9 cellular contexts compared by ENCODE assay signal in the genomic region with DNA sequence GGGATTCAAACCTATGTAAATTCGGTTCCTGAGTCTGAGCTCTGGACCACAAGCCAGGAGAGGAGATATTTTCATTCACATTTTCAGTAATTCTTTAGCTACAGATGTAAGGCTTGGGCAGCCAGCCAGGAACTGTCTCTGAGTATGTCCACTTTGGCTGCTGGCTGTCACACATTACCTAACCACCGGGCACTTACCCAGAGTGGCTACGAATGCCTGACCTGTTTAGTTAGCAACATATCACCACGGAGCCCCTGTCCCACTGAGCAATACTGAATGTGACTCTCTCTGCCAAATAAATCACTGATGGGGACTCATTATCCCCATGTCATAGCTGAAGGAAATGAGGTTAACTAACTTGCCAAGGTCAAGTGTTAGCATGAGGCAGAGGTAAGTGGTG. TPM values are rescaled to one million over a fixed set of nuclear protein-coding genes. Genes with fewer than 3 reads are reported as not detected.
DNase-seq lines count a peak whose midpoint lies in the region; ATAC-seq, FAIRE-seq and TF ChIP-seq lines count a peak whose summit lies in the region.
"Had no signal": no experiment of that assay in that cellular context is flagged by ENCODE, and none has a peak within 500 bp of the region (broad histone marks: within the 10 kb centered on the region; RNA-seq: fewer than 3 reads in every experiment).

No MANE protein-coding gene starts in this region.

- no peak overlapping the region for H2AK9ac ChIP-seq in IMR-90 (replicated peaks; ENCODE audit: low read depth, low read length, poor library complexity)

- no peak overlapping the region for H3K4ac ChIP-seq in IMR-90 (ENCODE audit: low read depth, low read length)

- H3K9ac ChIP-seq in IMR-90 (ENCODE audit: low read depth, low read length) = no peak overlapping the region

- CTCF ChIA-PET in IMR-90 (lab: Yijun Ruan, JAX) = interaction anchor here (1.1 to 1.7 kb wide), 2 partner anchors 14 to 26 kb away, joined by 4 to 5 read pairs; no protein-coding TSS in a partner anchor
- CTCF ChIA-PET in CD8-positive, alpha-beta memory T cell (lab: Charles Lee) = interaction anchor here (0.8 kb wide), 1 partner anchor 15 kb away, joined by 3 read pairs; no protein-coding TSS in a partner anchor

- DNase-seq in GM18507 (ENCODE audit: extremely low spot score, insufficient read length, low read depth) (no peak), IMR-90 (peak; percentile 78), coronary artery (ENCODE audit: low spot score) (no peak), occipital lobe (lab: John Stamatoyannopoulos, UW) (peak; percentile 36), prostate gland (ENCODE audit: low spot score) (no peak)
- DNase-seq in CD8-positive, alpha-beta memory T cell = no peak
- DNase-seq in activated effector memory CD4-positive, alpha-beta T cell treated with anti-CD3 and anti-CD28 coated beads, Interleukin-2, amount 50 U/mL, for 16 hours = no peak

- peaks cover 45 to 79% of the 10 kb centered on the region in 2 experiments for H3K79me1 ChIP-seq in IMR-90 (ENCODE audit: low read depth in 1 of 2, low read length in 2 of 2)

- no peak overlapping the region for H2AFZ ChIP-seq in IMR-90 (replicated peaks; ENCODE audit: low read length, poor library complexity)

- no peak overlapping the region for H3K18ac ChIP-seq in IMR-90 (ENCODE audit: low read depth, low read length)

- POLR2A ChIA-PET in IMR-90 (lab: Charles Lee; ENCODE audit: unreplicated experiment) = interaction anchor here (0.6 kb wide), 1 partner anchor 150 kb away, joined by 3 read pairs; no protein-coding TSS in a partner anchor
- POLR2A ChIA-PET in CD8-positive, alpha-beta memory T cell (lab: Charles Lee) = no interaction called here

- dilution Hi-C loops in IMR-90 (cut with HindIII; ENCODE audit: low sequenced_read_pairs, unreplicated experiment) = no loop called here

- H3K27me3 ChIP-seq in IMR-90 (ENCODE audit: control insufficient read depth, insufficient read depth, low read length) = no peaks in the 10 kb centered on the region
- no peaks in the 10 kb centered on the region for H3K27me3 ChIP-seq in CD8-positive, alpha-beta memory T cell (ENCODE audit: insufficient read depth, low read length, poor library complexity, severe bottlenecking)
- H3K27me3 ChIP-seq in prostate gland (replicated peaks; ENCODE audit: insufficient read depth) = no peaks in the 10 kb centered on the region

- no peak overlapping the region for H3K4me3 Mint-ChIP-seq in CD8-positive, alpha-beta memory T cell
- H3K4me3 Mint-ChIP-seq: stimulated activated memory B cell treated with anti-CD40 and anti-IgM and Interleukin-4, amounts not matched to agents 10 μg/mL and 1 μg/mL and 100 μg/mL, for 72 hours had no signal

- no peaks in the 10 kb centered on the region for H3K27me3 Mint-ChIP-seq in CD8-positive, alpha-beta memory T cell
- H3K27me3 Mint-ChIP-seq: stimulated activated memory B cell treated with anti-CD40 and anti-IgM and Interleukin-4, amounts not matched to agents 10 μg/mL and 1 μg/mL and 100 μg/mL, for 72 hours had no signal

- no peak overlapping the region for H2BK20ac ChIP-seq in IMR-90 (ENCODE audit: low read depth, low read length)

- TF ChIP-seq CTCF in IMR-90 (conservative IDR thresholded peaks at IDR 0.05; ENCODE audit: low read depth, low read length) (no peak), coronary artery (IDR thresholded peaks at IDR 0.05) (no peak), prostate gland (IDR thresholded peaks at IDR 0.05) (no peak)

- no peak overlapping the region for H4K91ac ChIP-seq in IMR-90 (ENCODE audit: insufficient read depth, low read depth, low read length)

- H2BK15ac ChIP-seq in IMR-90 (ENCODE audit: low read depth, low read length) = no peak overlapping the region

- ATAC-seq in IMR-90 (ENCODE audit: low read depth) (peak; percentile 50), esophagus mucosa (no peak)
- ATAC-seq: stimulated activated memory B cell treated with anti-CD40 and anti-IgM and Interleukin-4, amounts not matched to agents 10 μg/mL and 1 μg/mL and 100 μg/mL, for 72 hours had no signal

- H3K9me3 Mint-ChIP-seq in CD8-positive, alpha-beta memory T cell = no peaks in the 10 kb centered on the region
- H3K9me3 Mint-ChIP-seq: stimulated activated memory B cell treated with anti-CD40 and anti-IgM and Interleukin-4, amounts not matched to agents 10 μg/mL and 1 μg/mL and 100 μg/mL, for 72 hours had no signal

- peaks cover 19% of the 10 kb centered on the region for H3K9me1 ChIP-seq in IMR-90 (ENCODE audit: insufficient read depth, low read length)

- intact Hi-C loops in IMR-90 (cut with micrococcal nuclease) = loop anchor here (5.0 kb wide), 1 partner anchor 37 kb away; no protein-coding TSS in a partner anchor
- intact Hi-C loops in prostate gland (cut with DNase I) = no loop called here

- H3K27ac ChIP-seq in IMR-90 (ENCODE audit: insufficient read depth, low read length) (no peak overlapping the region), coronary artery (peak overlapping the region; percentile 12 to 69), prostate gland (no peak overlapping the region)
- H3K27ac ChIP-seq in CD8-positive, alpha-beta memory T cell (ENCODE audit: low read depth, low read length) = no peak overlapping the region

- H3K9me3 ChIP-seq in IMR-90 (ENCODE audit: control insufficient read depth, insufficient read depth, low read length) (no peaks in the 10 kb centered on the region), prostate gland (no peaks in the 10 kb centered on the region)
- H3K9me3 ChIP-seq in CD8-positive, alpha-beta memory T cell (ENCODE audit: low read length) = no peaks in the 10 kb centered on the region

- H3K27ac Mint-ChIP-seq in CD8-positive, alpha-beta memory T cell = no peak overlapping the region

- peaks cover 72% of the 10 kb centered on the region for H4K20me1 ChIP-seq in IMR-90 (ENCODE audit: insufficient read depth, low read length)

- no peak overlapping the region for H3K56ac ChIP-seq in IMR-90 (ENCODE audit: extremely low read depth, insufficient read depth, low read length)

- no peak overlapping the region for H2BK5ac ChIP-seq in IMR-90 (ENCODE audit: low read depth, low read length, poor library complexity, severe bottlenecking)

- no peak for TF ChIP-seq RAD21 in IMR-90 (IDR thresholded peaks at IDR 0.05; ENCODE audit: low read length)

- TF ChIP-seq POLR2A in IMR-90 (IDR thresholded peaks at IDR 0.05; ENCODE audit: low read depth, low read length) (no peak), prostate gland (IDR thresholded peaks at IDR 0.05) (no peak)

- H3K4me1 Mint-ChIP-seq in CD8-positive, alpha-beta memory T cell = peaks cover 12 to 67% (median 64%) of the 10 kb centered on the region in 3 donors

- H3K36me3 ChIP-seq in IMR-90 (ENCODE audit: control insufficient read depth, insufficient read depth, low read length) = no peaks in the 10 kb centered on the region
- no peaks in the 10 kb centered on the region for H3K36me3 ChIP-seq in CD8-positive, alpha-beta memory T cell (ENCODE audit: insufficient read depth, low read length)
- H3K36me3 ChIP-seq in prostate gland = no peaks in the 10 kb centered on the region

- no peak overlapping the region for H2BK120ac ChIP-seq in IMR-90 (ENCODE audit: low read depth, low read length)

- H3K23ac ChIP-seq in IMR-90 (ENCODE audit: low read depth, low read length) = no peak overlapping the region

- no peak overlapping the region for H2AK5ac ChIP-seq in IMR-90 (ENCODE audit: low read depth, low read length)

- no peak overlapping the region for H3K4me2 ChIP-seq in IMR-90 (ENCODE audit: low read depth, low read length)

- no CpG with 5 or more reads among the region's 4 CpGs for WGBS in IMR-90 (ENCODE audit: extremely low coverage in 2 of 2, insufficient read length in 1 of 2), 2 experiments
- 25% methylated on average over 4 of the region's 4 CpGs for WGBS in prostate gland

- H3K4me3 ChIP-seq in IMR-90 (ENCODE audit: insufficient read depth, low read depth, low read length) (no peak overlapping the region), coronary artery (no peak overlapping the region), prostate gland (no peak overlapping the region)
- H3K4me3 ChIP-seq in CD8-positive, alpha-beta memory T cell (ENCODE audit: low read length) = no peak overlapping the region

- H3K4me1 ChIP-seq in IMR-90 (ENCODE audit: control insufficient read depth, insufficient read depth, low read length) (peaks cover 12% of the 10 kb centered on the region), prostate gland (replicated peaks) (no peaks in the 10 kb centered on the region)
- no peaks in the 10 kb centered on the region for H3K4me1 ChIP-seq in CD8-positive, alpha-beta memory T cell (ENCODE audit: insufficient read depth, low read length)

- H3K14ac ChIP-seq in IMR-90 (replicated peaks; ENCODE audit: low read depth, low read length) = no peak overlapping the region; the same call in 1 of the 2 replicates

- H4K8ac ChIP-seq in IMR-90 (ENCODE audit: low read depth in 2 of 2, low read length in 2 of 2) = no peak overlapping the region

- H4K5ac ChIP-seq in IMR-90 (ENCODE audit: low read depth, low read length) = no peak overlapping the region

- H3K36me3 Mint-ChIP-seq in CD8-positive, alpha-beta memory T cell = peaks cover 0 to under 1% (median 0%) of the 10 kb centered on the region in 3 donors

- FAIRE-seq in GM18507 (lab: Jason Lieb, UNC) = peak; percentile 67

- BruUV-seq in IMR-90 (replicated peaks; lab: Mats Ljungman, UMichigan) = no TSS peak

- in situ Hi-C loops in IMR-90 (cut with MboI; ENCODE audit: low sequenced_read_pairs) = no loop called here

TF ChIP-seq in IMR-90, 13 proteins besides CTCF, POLR2A, EP300 and RAD21:
- peak; percentile 33; the same call in 1 of the 2 replicates for TF ChIP-seq CEBPB (IDR thresholded peaks at IDR 0.05; ENCODE audit: low read depth, low read length)
- TF ChIP-seq MXI1 (IDR thresholded peaks at IDR 0.05; ENCODE audit: borderline replicate concordance, low read depth, low read length) = no peak

RNA-seq across cellular contexts. Expression of a gene that starts 15.3 kb away (rescaled TPM):
- total RNA-seq in IMR-90 (2012; rRNA removed) = 15.4 and 20.3 TPM in 2 replicates
- polyA plus RNA-seq in IMR-90 (2012; rRNA removed) = 6.0 and 9.3 TPM in 2 replicates
- 1.5 and 2.0 TPM in 2 replicates for polyA plus RNA-seq in IMR-90 (2012; cell fraction: cytosol; rRNA removed)
- 1.7 and 8.4 TPM in 2 replicates for polyA plus RNA-seq in IMR-90 (2012; cell fraction: nucleus; rRNA removed; ENCODE audit: low replicate concordance)
- 86.7 TPM for total RNA-seq in occipital lobe
- total RNA-seq in esophagus mucosa = 19.7 TPM
- total RNA-seq in CD8-positive, alpha-beta memory T cell = 10 to 100 TPM; 15.6 to 16.9 TPM
- polyA plus RNA-seq in CD8-positive, alpha-beta memory T cell = 5.8 TPM
- 10 to 100 TPM in 1 of 2 donors, 1 to 10 TPM in 1; 9.2 to 26.3 TPM for total RNA-seq in prostate gland

Comparison
In these comparisons a context has a peak if more than half of its experiments do, and no peak if none do; other contexts are left out.
1. DNase-seq: peak in IMR-90 (single experiment) and occipital lobe (single experiment); none in GM18507 (single experiment), coronary artery (single experiment), CD8-positive, alpha-beta memory T cell (0 of 5), prostate gland (single experiment) and activated effector memory CD4-positive, alpha-beta T cell treated with anti-CD3 and anti-CD28 coated beads, Interleukin-2, amount 50 U/mL, for 16 hours (single experiment).
2. H3K27ac ChIP-seq: peak in coronary artery (2 of 2); none in IMR-90 (single experiment), CD8-positive, alpha-beta memory T cell (single experiment) and prostate gland (0 of 2).